Comparison of ENCODE assay signal across 9 cellular contexts in the genomic region with DNA sequence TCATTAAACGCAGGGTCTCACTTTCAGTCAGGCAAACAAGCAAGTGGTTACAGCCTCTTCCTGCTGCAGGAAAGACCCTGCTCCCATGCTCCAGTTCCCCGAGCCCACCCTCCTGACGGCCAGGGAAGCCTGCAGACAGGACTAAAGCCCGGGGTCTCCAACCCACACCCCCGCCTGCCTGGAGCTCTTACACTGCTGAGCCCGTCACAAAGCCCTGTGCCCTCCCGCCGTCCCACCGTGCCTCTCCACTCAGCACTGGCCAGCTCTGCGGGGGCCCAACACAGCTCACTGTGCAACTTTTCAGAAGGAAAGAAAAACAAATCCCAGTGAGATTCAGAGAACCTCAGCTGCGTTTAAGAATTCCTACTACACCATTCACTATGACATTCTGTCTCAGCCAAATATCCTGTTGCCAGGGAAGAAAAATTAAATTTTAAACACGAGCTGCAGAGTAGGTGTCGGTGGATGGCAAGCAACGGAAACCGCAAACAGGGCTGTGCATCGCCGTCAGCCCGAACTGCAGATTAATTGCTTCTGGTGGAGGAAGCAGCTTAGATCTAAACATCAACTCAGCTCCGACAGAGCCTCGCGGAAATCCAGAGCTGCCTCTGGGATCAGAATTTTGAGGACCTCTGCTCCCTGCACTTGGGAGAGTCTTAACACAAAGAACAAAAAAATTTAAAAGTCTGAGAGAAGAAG.
DNase-seq lines count a peak whose midpoint lies in the region; ATAC-seq and TF ChIP-seq lines count a peak whose summit lies in the region.
"Had no signal": no experiment of that assay in that cellular context is flagged by ENCODE, and none has a peak within 500 bp of the region (broad histone marks: within the 10 kb centered on the region; RNA-seq: fewer than 3 reads in every experiment).

No MANE protein-coding gene starts in this region.

- peak overlapping the region; percentile 94 for H3K27ac Mint-ChIP-seq in T-helper 2 cell treated with Interferon-gamma antibody and Interleukin-4, amounts not matched to agents 5 μg/mL and 100 μg/mL, for 36 hours
- H3K27ac Mint-ChIP-seq in brain = peak overlapping the region in 4 of 5 experiments; percentile 79 to 92 (median 86)
- peak overlapping the region; percentile 89 for H3K27ac Mint-ChIP-seq in stimulated activated effector memory CD8-positive, alpha-beta T cell treated with anti-CD3 and anti-CD28 coated beads, Interleukin-12 subunit alpha, Interleukin-12 subunit beta, amount 100 ng/mL, for 72 hours

- H3K36me3 Mint-ChIP-seq in T-helper 2 cell treated with Interferon-gamma antibody and Interleukin-4, amounts not matched to agents 5 μg/mL and 100 μg/mL, for 36 hours (ENCODE audit: low read depth) = peaks cover 10% of the 10 kb centered on the region
- no peaks in the 10 kb centered on the region for H3K36me3 Mint-ChIP-seq in brain
- H3K36me3 Mint-ChIP-seq in stimulated activated effector memory CD8-positive, alpha-beta T cell treated with anti-CD3 and anti-CD28 coated beads, Interleukin-12 subunit alpha, Interleukin-12 subunit beta, amount 100 ng/mL, for 72 hours = peaks cover 7% of the 10 kb centered on the region

- peak; percentile 35 for DNase-seq in T-helper 2 cell treated with Interferon-gamma antibody and Interleukin-4, amounts not matched to agents 5 μg/mL and 100 μg/mL, for 36 hours (ENCODE audit: low spot score)
- no peak for DNase-seq in stimulated activated effector memory CD8-positive, alpha-beta T cell treated with anti-CD3 and anti-CD28 coated beads, Interleukin-12 subunit alpha, Interleukin-12 subunit beta, amount 100 ng/mL, for 72 hours (ENCODE audit: low spot score in 2 of 2)
- no peak for DNase-seq in HuH-7.5 (ENCODE audit: low spot score)
- DNase-seq in COLO829 (ENCODE audit: low spot score) = no peak
- DNase-seq: NCI-H510A had no signal

- peak overlapping the region; percentile 81 for H3K4me3 Mint-ChIP-seq in T-helper 2 cell treated with Interferon-gamma antibody and Interleukin-4, amounts not matched to agents 5 μg/mL and 100 μg/mL, for 36 hours
- peak overlapping the region in 4 of 5 experiments; percentile 57 to 61 (median 59) for H3K4me3 Mint-ChIP-seq in brain
- peak overlapping the region; percentile 73 for H3K4me3 Mint-ChIP-seq in stimulated activated effector memory CD8-positive, alpha-beta T cell treated with anti-CD3 and anti-CD28 coated beads, Interleukin-12 subunit alpha, Interleukin-12 subunit beta, amount 100 ng/mL, for 72 hours

- peaks cover 6% of the 10 kb centered on the region for H3K9me3 Mint-ChIP-seq in T-helper 2 cell treated with Interferon-gamma antibody and Interleukin-4, amounts not matched to agents 5 μg/mL and 100 μg/mL, for 36 hours
- H3K9me3 Mint-ChIP-seq in brain = peaks cover 0 to 10% (median 3%) of the 10 kb centered on the region in 5 experiments
- H3K9me3 Mint-ChIP-seq in stimulated activated effector memory CD8-positive, alpha-beta T cell treated with anti-CD3 and anti-CD28 coated beads, Interleukin-12 subunit alpha, Interleukin-12 subunit beta, amount 100 ng/mL, for 72 hours = no peaks in the 10 kb centered on the region

- TF ChIP-seq CTCF in brain (conservative IDR thresholded peaks at IDR 0.05) = no peak

- H3K4me1 Mint-ChIP-seq in T-helper 2 cell treated with Interferon-gamma antibody and Interleukin-4, amounts not matched to agents 5 μg/mL and 100 μg/mL, for 36 hours (ENCODE audit: low read depth) = peaks cover 67% of the 10 kb centered on the region
- H3K4me1 Mint-ChIP-seq in brain = peaks cover 67% of the 10 kb centered on the region
- peaks cover 72% of the 10 kb centered on the region for H3K4me1 Mint-ChIP-seq in stimulated activated effector memory CD8-positive, alpha-beta T cell treated with anti-CD3 and anti-CD28 coated beads, Interleukin-12 subunit alpha, Interleukin-12 subunit beta, amount 100 ng/mL, for 72 hours

- ATAC-seq in GM19467 (IDR thresholded peaks at IDR 0.05; ENCODE audit: unreplicated experiment) (peak; percentile 38), HG03521 (IDR thresholded peaks at IDR 0.05; ENCODE audit: unreplicated experiment) (no peak), GM21526 (IDR thresholded peaks at IDR 0.05; ENCODE audit: low FRiP score, unreplicated experiment) (no peak)
- ATAC-seq in stimulated activated effector memory CD8-positive, alpha-beta T cell treated with anti-CD3 and anti-CD28 coated beads, Interleukin-12 subunit alpha, Interleukin-12 subunit beta, amount 100 ng/mL, for 72 hours = peak; percentile 17

- H3K27me3 Mint-ChIP-seq in T-helper 2 cell treated with Interferon-gamma antibody and Interleukin-4, amounts not matched to agents 5 μg/mL and 100 μg/mL, for 36 hours (ENCODE audit: low read depth) = no peaks in the 10 kb centered on the region
- H3K27me3 Mint-ChIP-seq in brain = no peaks in the 10 kb centered on the region

Comparison
In these comparisons a context has a peak if more than half of its experiments do, and no peak if none do; other contexts are left out.
1. ATAC-seq: peak in GM19467 (single experiment) and stimulated activated effector memory CD8-positive, alpha-beta T cell treated with anti-CD3 and anti-CD28 coated beads, Interleukin-12 subunit alpha, Interleukin-12 subunit beta, amount 100 ng/mL, for 72 hours (single experiment); none in HG03521 (single experiment) and GM21526 (single experiment).
2. Peak in every context shown above with its lines, with median percentiles within 50 percentile points of each other: H3K27ac Mint-ChIP-seq and H3K4me3 Mint-ChIP-seq.